ENCODE assay signal across 8 cellular contexts in the genomic region with DNA sequence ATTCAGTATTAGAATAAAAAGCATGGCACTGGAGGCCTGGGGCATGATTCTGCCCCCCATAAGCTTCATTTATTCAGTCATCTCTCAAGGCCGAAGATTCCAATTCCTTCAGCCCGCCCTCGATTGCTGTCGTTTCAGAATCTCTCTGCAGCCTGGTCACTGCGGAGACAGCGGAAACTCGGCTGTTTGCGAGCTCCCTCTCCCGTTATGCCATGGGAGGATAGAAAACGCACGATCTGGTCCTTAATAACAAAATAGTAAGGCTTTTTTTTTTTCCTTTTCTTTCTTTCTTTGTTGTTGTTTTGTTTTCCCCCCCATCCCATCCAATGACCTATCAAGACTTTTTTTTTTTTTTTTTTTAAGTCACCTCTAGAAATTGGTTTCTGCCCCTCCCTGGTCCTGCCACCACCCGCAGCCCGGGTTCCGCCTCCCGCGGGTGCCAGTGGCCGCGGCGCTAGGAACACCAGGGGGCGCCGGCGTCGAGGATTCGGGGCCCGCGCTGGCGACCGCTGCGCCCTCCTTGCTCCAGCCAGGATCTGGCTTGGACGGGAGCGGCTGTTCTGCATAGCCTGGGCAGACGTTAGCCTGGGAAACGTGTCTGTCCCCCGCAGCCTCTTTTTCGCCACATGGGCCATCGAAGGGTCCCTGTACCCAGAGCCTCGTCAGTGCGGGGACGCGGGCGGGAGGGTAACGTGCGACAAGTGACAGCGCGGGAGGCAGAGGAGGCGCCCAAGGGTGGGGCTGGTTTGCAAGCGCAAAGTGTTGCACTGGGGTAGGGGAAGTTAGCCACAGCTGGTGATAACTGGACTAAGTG. TPM values are rescaled to one million over a fixed set of nuclear protein-coding genes. Genes with fewer than 3 reads are reported as not detected.
DNase-seq lines count a peak whose midpoint lies in the region; ATAC-seq and TF ChIP-seq lines count a peak whose summit lies in the region.

No MANE protein-coding gene starts in this region.

- peak overlapping the region; percentile 83 for H3K4me2 ChIP-seq in GM23338
- H3K4me2 ChIP-seq in parathyroid adenoma (ENCODE audit: low read length): peak overlapping the region; percentile 60

- no peaks in the 10 kb centered on the region for H3K36me3 ChIP-seq in GM23338 (ENCODE audit: insufficient read depth)
- no peaks in the 10 kb centered on the region for H3K36me3 ChIP-seq in parathyroid adenoma (ENCODE audit: control insufficient read depth, insufficient read depth, low read length)
- no peaks in the 10 kb centered on the region for H3K36me3 ChIP-seq in tibial nerve

- H3F3A ChIP-seq in GM23338 (replicated peaks; ENCODE audit: low read depth): no peaks in the 10 kb centered on the region

- CTCF ChIA-PET in activated naive CD4-positive, alpha-beta T cell treated with anti-CD3 and anti-CD28 coated beads for 36 hours (lab: Charles Lee): interaction anchor here (0.6 to 9.1 kb wide), 27 partner anchors 9 to 1103 kb away, joined by 3 to 162 read pairs (median 4); a partner anchor contains a TSS

- no peaks in the 10 kb centered on the region for H3K36me3 Mint-ChIP-seq in GM23338 (ENCODE audit: low read depth)
- H3K36me3 Mint-ChIP-seq in activated naive CD4-positive, alpha-beta T cell treated with anti-CD3 and anti-CD28 coated beads for 36 hours (ENCODE audit: low read depth): no peaks in the 10 kb centered on the region

- no peak overlapping the region for H3K9ac ChIP-seq in parathyroid adenoma

- peak overlapping the region; percentile 56 for H3K4me3 ChIP-seq in GM23338
- H3K4me3 ChIP-seq in LNCaP clone FGC (ENCODE audit: low read depth, low read length): peak overlapping the region; percentile 43
- no peak overlapping the region for H3K4me3 ChIP-seq in parathyroid adenoma (ENCODE audit: low read depth, low read length)
- H3K4me3 ChIP-seq in tibial nerve: peak overlapping the region in 2 of 4 donors; percentile 25 to 38

- no peaks in the 10 kb centered on the region for H4K20me1 ChIP-seq in GM23338 (replicated peaks; ENCODE audit: insufficient read depth)

- peak; percentile 85 to 87 for TF ChIP-seq CTCF in GM23338 (conservative IDR thresholded peaks at IDR 0.05; ENCODE audit: low read depth in 2 of 2)
- TF ChIP-seq CTCF in LNCaP clone FGC (IDR thresholded peaks at IDR 0.05; ENCODE audit: control insufficient read depth, extremely low read depth, insufficient read depth): peak; percentile 92
- TF ChIP-seq CTCF in parathyroid adenoma (IDR thresholded peaks at IDR 0.05): peak; percentile 86
- peak; percentile 73 to 80 (median 79) for TF ChIP-seq CTCF in tibial nerve (IDR thresholded peaks at IDR 0.05)

- H3K27me3 Mint-ChIP-seq in GM23338 (ENCODE audit: insufficient read depth, low read depth, poor library complexity): peaks cover 4% of the 10 kb centered on the region
- H3K27me3 Mint-ChIP-seq in activated naive CD4-positive, alpha-beta T cell treated with anti-CD3 and anti-CD28 coated beads for 36 hours (ENCODE audit: low read depth): peaks cover 29% of the 10 kb centered on the region

- no peaks in the 10 kb centered on the region for H3K9me2 ChIP-seq in GM23338 (ENCODE audit: insufficient read depth)

- H3K4me1 Mint-ChIP-seq in GM23338: no peaks in the 10 kb centered on the region
- no peaks in the 10 kb centered on the region for H3K4me1 Mint-ChIP-seq in activated naive CD4-positive, alpha-beta T cell treated with anti-CD3 and anti-CD28 coated beads for 36 hours (ENCODE audit: low read depth)

- H3K27me3 ChIP-seq in GM23338 (ENCODE audit: insufficient read depth) (peaks cover 18% of the 10 kb centered on the region), parathyroid adenoma (ENCODE audit: control insufficient read depth, insufficient read depth, low read length) (no peaks in the 10 kb centered on the region), tibial nerve (peaks cover 0 to 25% of the 10 kb centered on the region in 2 donors)

- H3K27ac ChIP-seq in GM23338 (ENCODE audit: low read depth): no peak overlapping the region
- no peak overlapping the region for H3K27ac ChIP-seq in parathyroid adenoma
- no peak overlapping the region for H3K27ac ChIP-seq in tibial nerve

- in situ Hi-C loops in SK-MEL-5 (cut with HindIII; ENCODE audit: low pct_unique_long_range_greater_than_20kb, low sequenced_read_pairs): no loop called here

- H3K79me2 ChIP-seq in GM23338 (replicated peaks; ENCODE audit: insufficient read depth) (no peaks in the 10 kb centered on the region), parathyroid adenoma (no peaks in the 10 kb centered on the region)

- TF ChIP-seq POLR2A in tibial nerve (IDR thresholded peaks at IDR 0.05): no peak

- H3K9me3 ChIP-seq in parathyroid adenoma (ENCODE audit: control insufficient read depth, low read length): no peaks in the 10 kb centered on the region
- no peaks in the 10 kb centered on the region for H3K9me3 ChIP-seq in tibial nerve

- ATAC-seq in GM23338: peak; percentile 96

- WGBS in tibial nerve, 2 donors: 3 to 5% methylated on average over 46 to 47 of the region's 47 CpGs

- H3K4me3 Mint-ChIP-seq in GM23338: peak overlapping the region; percentile 58
- peak overlapping the region; percentile 48 for H3K4me3 Mint-ChIP-seq in activated naive CD4-positive, alpha-beta T cell treated with anti-CD3 and anti-CD28 coated beads for 36 hours

- H3K4me1 ChIP-seq in GM23338 (ENCODE audit: insufficient read depth) (no peaks in the 10 kb centered on the region), parathyroid adenoma (no peaks in the 10 kb centered on the region), tibial nerve (peaks cover 0 to 12% (median 0%) of the 10 kb centered on the region in 4 donors)

- intact Hi-C loops in activated naive CD4-positive, alpha-beta T cell treated with anti-CD3 and anti-CD28 coated beads for 36 hours (cut with micrococcal nuclease): loop anchor here (1.0 to 5.0 kb wide), 5 partner anchors 50 to 1239 kb away; no protein-coding TSS in a partner anchor
- intact Hi-C loops in head of caudate nucleus (cut with DNase I): loop anchor here (5.0 kb wide), 1 partner anchor 94 kb away; no protein-coding TSS in a partner anchor

- no peaks in the 10 kb centered on the region for H3K9me3 Mint-ChIP-seq in GM23338
- H3K9me3 Mint-ChIP-seq in activated naive CD4-positive, alpha-beta T cell treated with anti-CD3 and anti-CD28 coated beads for 36 hours: no peaks in the 10 kb centered on the region

- no peak overlapping the region for H3K27ac Mint-ChIP-seq in GM23338
- H3K27ac Mint-ChIP-seq in activated naive CD4-positive, alpha-beta T cell treated with anti-CD3 and anti-CD28 coated beads for 36 hours: no peak overlapping the region

- H2AFZ ChIP-seq in GM23338 (peak overlapping the region; percentile 82), parathyroid adenoma (peak overlapping the region; percentile 69)

- peak; percentile 92 for DNase-seq in DMS53 treated with DMSO at 0.1 percent for 48 hours (lab: John Stamatoyannopoulos, UW; ENCODE audit: unreplicated experiment)
- DNase-seq in GM23338 (ENCODE audit: low spot score): peak; percentile 86
- peak; percentile 19 for DNase-seq in LNCaP clone FGC (ENCODE audit: low read depth)
- DNase-seq in SK-MEL-5 (ENCODE audit: low read depth, low spot score): peak; percentile 68
- DNase-seq in activated naive CD4-positive, alpha-beta T cell treated with anti-CD3 and anti-CD28 coated beads for 36 hours: peak; percentile 67
- peak; percentile 33 to 89 (median 74) for DNase-seq in head of caudate nucleus
- DNase-seq in tibial nerve (ENCODE audit: low spot score in 2 of 2): peak; percentile 51 to 66

- no peak for TF ChIP-seq EP300 in tibial nerve (IDR thresholded peaks at IDR 0.05)

RNA-seq across cellular contexts. Expression of a gene that starts 10.0 kb away (rescaled TPM):
- total RNA-seq in GM23338 (2014; rRNA removed; shearing (Covaris generic)): not detected in 2 replicates
- not detected in 2 replicates for polyA plus RNA-seq in GM23338 (2016; fragmentation: Nextera tagmentation; extraction: Ambion mirVana)
- total RNA-seq in SK-MEL-5 (2014; rRNA removed; shearing (Covaris generic)): not detected in 2 replicates
- not detected in 2 replicates for polyA plus RNA-seq in SK-MEL-5 (2015; cell fraction: cytosol; rRNA removed)
- not detected in 2 replicates for polyA plus RNA-seq in SK-MEL-5 (2015; cell fraction: nucleus; rRNA removed)
- total RNA-seq in activated naive CD4-positive, alpha-beta T cell treated with anti-CD3 and anti-CD28 coated beads for 36 hours: not detected
- total RNA-seq in tibial nerve: not detected

RNA-seq across cellular contexts. Expression of a gene that starts 35.2 kb away (rescaled TPM):
- total RNA-seq in GM23338 (2014; rRNA removed; shearing (Covaris generic)): 0.03 and 0.08 TPM in 2 replicates
- polyA plus RNA-seq in GM23338 (2016; fragmentation: Nextera tagmentation; extraction: Ambion mirVana): 0.16 and 0.68 TPM in 2 replicates
- total RNA-seq in SK-MEL-5 (2014; rRNA removed; shearing (Covaris generic)): not detected in 2 replicates
- polyA plus RNA-seq in SK-MEL-5 (2015; cell fraction: cytosol; rRNA removed): not detected in 2 replicates
- polyA plus RNA-seq in SK-MEL-5 (2015; cell fraction: nucleus; rRNA removed): not detected in 2 replicates
- total RNA-seq in activated naive CD4-positive, alpha-beta T cell treated with anti-CD3 and anti-CD28 coated beads for 36 hours: not detected
- total RNA-seq in tibial nerve: not detected

RNA-seq across cellular contexts. Expression of a gene that starts 50.7 kb away (rescaled TPM):
- 94.3 and 111 TPM in 2 replicates for total RNA-seq in GM23338 (2014; rRNA removed; shearing (Covaris generic))
- polyA plus RNA-seq in GM23338 (2016; fragmentation: Nextera tagmentation; extraction: Ambion mirVana): 131 and 134 TPM in 2 replicates
- 117 and 125 TPM in 2 replicates for total RNA-seq in SK-MEL-5 (2014; rRNA removed; shearing (Covaris generic))
- 69.6 and 96.0 TPM in 2 replicates for polyA plus RNA-seq in SK-MEL-5 (2015; cell fraction: cytosol; rRNA removed)
- polyA plus RNA-seq in SK-MEL-5 (2015; cell fraction: nucleus; rRNA removed): 96.7 and 122 TPM in 2 replicates
- total RNA-seq in activated naive CD4-positive, alpha-beta T cell treated with anti-CD3 and anti-CD28 coated beads for 36 hours: 100 to 1,000 TPM; 146 to 151 TPM
- total RNA-seq in tibial nerve: 10 to 100 TPM; 61.5 to 83.7 (median 69.8) TPM

Comparison
In these comparisons a context has a peak if more than half of its experiments do, and no peak if none do; other contexts are left out.
1. DNase-seq: peak in every context shown above with its lines; median percentile 92 in DMS53 treated with DMSO at 0.1 percent for 48 hours; 86 in GM23338; 74 in head of caudate nucleus; 68 in SK-MEL-5; 67 in activated naive CD4-positive, alpha-beta T cell treated with anti-CD3 and anti-CD28 coated beads for 36 hours; 58 in tibial nerve; 19 in LNCaP clone FGC.